1 cellular context compared by ENCODE assay signal in the genomic region with DNA sequence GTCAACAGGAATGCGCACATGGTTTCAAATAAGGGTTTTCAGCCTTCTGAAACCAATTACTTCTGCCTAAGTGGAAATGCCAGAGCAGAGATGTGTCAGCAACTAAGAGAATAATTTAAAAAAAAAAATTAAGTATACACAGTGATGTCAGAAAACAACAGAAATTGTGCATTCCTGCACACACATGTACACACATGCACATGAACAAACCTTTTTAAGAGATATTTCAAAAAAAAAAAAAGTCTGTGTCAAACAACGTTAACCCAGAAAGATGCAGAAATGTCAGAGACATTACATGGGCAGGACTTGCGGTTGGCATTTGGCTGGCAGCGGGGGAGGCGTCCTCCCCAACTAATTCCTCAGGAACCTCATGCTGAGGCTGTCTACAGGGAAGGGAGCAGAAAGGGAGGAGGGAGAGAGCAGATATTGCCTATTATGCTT.
TF ChIP-seq lines count a peak whose summit lies in the region.

No MANE protein-coding gene starts in this region.

TF ChIP-seq in GM23338, 12 proteins besides CTCF, POLR2A, EP300 and RAD21 (continued from another document):
- no peak for TF ChIP-seq REST (IDR thresholded peaks at IDR 0.05; ENCODE audit: unreplicated experiment)
- no peak for TF ChIP-seq EZH2phosphoT487 (IDR thresholded peaks at IDR 0.05; ENCODE audit: unreplicated experiment)
- no peak for TF ChIP-seq ZNF462 (CRISPR knock-in tag; IDR thresholded peaks at IDR 0.05)
- TF ChIP-seq STAT1 (IDR thresholded peaks at IDR 0.05; ENCODE audit: unreplicated experiment): no peak
- no peak for TF ChIP-seq JUNB (IDR thresholded peaks at IDR 0.05; ENCODE audit: unreplicated experiment)
- no peak for TF ChIP-seq NANOG (IDR thresholded peaks at IDR 0.05; ENCODE audit: borderline replicate concordance)
- TF ChIP-seq CREB1 (CRISPR knock-in tag; IDR thresholded peaks at IDR 0.05; ENCODE audit: low read depth): no peak
